In the genomic region with DNA sequence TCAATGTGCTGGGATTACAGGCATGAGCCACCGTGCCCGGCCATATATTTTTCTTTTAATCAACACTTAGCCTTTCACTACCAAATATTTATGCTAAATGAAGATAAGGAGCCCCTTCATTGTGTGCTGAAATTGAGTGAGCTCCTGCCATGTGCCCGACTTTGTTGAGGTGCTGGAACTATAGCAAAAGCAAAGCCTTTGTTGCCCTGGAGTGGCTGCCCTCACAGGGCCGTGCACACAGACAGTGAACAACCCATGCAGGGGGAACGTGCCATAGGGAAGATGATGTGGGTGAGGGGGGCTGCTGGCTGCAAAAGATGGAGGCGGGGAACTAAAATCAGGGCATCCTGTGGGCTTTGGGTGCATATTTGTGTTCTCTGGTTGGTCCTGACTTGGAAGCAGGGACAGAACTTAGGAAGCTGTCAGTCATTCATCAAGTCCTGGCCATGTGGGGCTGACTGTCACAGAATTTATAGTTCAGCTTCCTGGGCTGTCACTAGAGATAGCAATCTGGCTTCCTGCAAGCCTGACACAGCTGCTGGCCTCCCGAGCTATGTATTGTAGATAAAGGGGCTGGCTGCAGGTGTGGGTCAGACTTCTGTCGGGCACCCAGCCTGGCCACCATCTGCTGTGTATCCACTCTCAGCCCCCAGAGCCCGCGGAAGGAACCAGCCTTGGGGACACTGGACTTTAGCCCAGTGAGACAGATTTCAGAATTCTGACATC, we compare ENCODE assay signal across 18 cellular contexts. TPM values are rescaled to one million over a fixed set of nuclear protein-coding genes. Genes with fewer than 3 reads are reported as not detected.
DNase-seq lines count a peak whose midpoint lies in the region; ATAC-seq and TF ChIP-seq lines count a peak whose summit lies in the region.
"Had no signal": no experiment of that assay in that cellular context is flagged by ENCODE, and none has a peak within 500 bp of the region (broad histone marks: within the 10 kb centered on the region; RNA-seq: fewer than 3 reads in every experiment).

No MANE protein-coding gene starts in this region.

- intact Hi-C loops in CD8-positive, alpha-beta T cell (cut with DNase I, micrococcal nuclease) = loop anchor here (10.0 kb wide), 1 partner anchor 335 kb away; no protein-coding TSS in a partner anchor
- intact Hi-C loops in transverse colon (cut with DNase I; ENCODE audit: low total_unique reads) = no loop called here

- no peak for TF ChIP-seq POLR2A in transverse colon (IDR thresholded peaks at IDR 0.05)

- POLR2A ChIA-PET in CD8-positive, alpha-beta T cell (lab: Charles Lee) = interaction anchor here (0.6 kb wide), 1 partner anchor 117 kb away, joined by 3 read pairs; no protein-coding TSS in a partner anchor

- peaks cover 29% of the 10 kb centered on the region for H3K4me1 Mint-ChIP-seq in CD8-positive, alpha-beta T cell (ENCODE audit: low read depth)
- peaks cover 16% of the 10 kb centered on the region for H3K4me1 Mint-ChIP-seq in T-helper 17 cell

- in situ Hi-C loops in transverse colon (cut with MboI; ENCODE audit: low pct_ligation_motif_present in 1 of 4, low pct_unique_long_range_greater_than_20kb in 1 of 4, low sequenced_read_pairs in 3 of 4) = no loop called here

- no peak overlapping the region for H3K4me3 ChIP-seq in CD8-positive, alpha-beta T cell (ENCODE audit: low read depth, low read length)
- H3K4me3 ChIP-seq in transverse colon = no peak overlapping the region
- H3K4me3 ChIP-seq in SJCRH30 = no peak overlapping the region
- H3K4me3 ChIP-seq: MG63 had no signal

- H3K9me3 ChIP-seq in CD8-positive, alpha-beta T cell (ENCODE audit: low read length) = no peaks in the 10 kb centered on the region
- H3K9me3 ChIP-seq in T-helper 17 cell (ENCODE audit: control insufficient read depth, low read length, poor library complexity, severe bottlenecking) (no peaks in the 10 kb centered on the region), transverse colon (no peaks in the 10 kb centered on the region), SJCRH30 (replicated peaks) (no peaks in the 10 kb centered on the region)
- H3K9me3 ChIP-seq: MG63 had no signal

- peaks cover 4% of the 10 kb centered on the region for H3K27me3 Mint-ChIP-seq in CD8-positive, alpha-beta T cell (ENCODE audit: low read depth)
- peaks cover 13% of the 10 kb centered on the region for H3K27me3 Mint-ChIP-seq in T-helper 17 cell

- no peak for ATAC-seq in CD8-positive, alpha-beta T cell
- no peak for ATAC-seq in T-helper 17 cell

- CTCF ChIA-PET in CD8-positive, alpha-beta T cell (lab: Charles Lee) = interaction anchor here (0.8 to 4.6 kb wide), 6 partner anchors 15 to 335 kb away, joined by 3 to 18 read pairs (median 4); no protein-coding TSS in a partner anchor

- TF ChIP-seq CTCF in CD8-positive, alpha-beta T cell (IDR thresholded peaks at IDR 0.05) = no peak
- no peak for TF ChIP-seq CTCF in transverse colon (IDR thresholded peaks at IDR 0.05)

- no peak overlapping the region for H3K27ac Mint-ChIP-seq in CD8-positive, alpha-beta T cell
- H3K27ac Mint-ChIP-seq in T-helper 17 cell = no peak overlapping the region
- H3K27ac Mint-ChIP-seq: B cell had no signal

- H3K36me3 ChIP-seq in CD8-positive, alpha-beta T cell (ENCODE audit: insufficient read depth, low read length) = no peaks in the 10 kb centered on the region
- H3K36me3 ChIP-seq in transverse colon = no peaks in the 10 kb centered on the region
- H3K36me3 ChIP-seq in SJCRH30 = no peaks in the 10 kb centered on the region
- H3K36me3 ChIP-seq: MG63 had no signal

- TF ChIP-seq EP300 in transverse colon (IDR thresholded peaks at IDR 0.05; ENCODE audit: low read depth) = no peak

- H3K36me3 Mint-ChIP-seq in CD8-positive, alpha-beta T cell = no peaks in the 10 kb centered on the region
- H3K36me3 Mint-ChIP-seq in T-helper 17 cell (ENCODE audit: low read depth) = peaks cover 2% of the 10 kb centered on the region

- peak overlapping the region; percentile 40 for H3K4me3 Mint-ChIP-seq in CD8-positive, alpha-beta T cell
- peak overlapping the region; percentile 55 for H3K4me3 Mint-ChIP-seq in T-helper 17 cell
- H3K4me3 Mint-ChIP-seq: B cell had no signal

- H3K27ac ChIP-seq in CD8-positive, alpha-beta T cell (ENCODE audit: low read depth, low read length) = no peak overlapping the region
- no peak overlapping the region for H3K27ac ChIP-seq in transverse colon
- no peak overlapping the region for H3K27ac ChIP-seq in SJCRH30

- 61 to 87% methylated on average over 5 to 10 of the region's 10 CpGs for WGBS in transverse colon (ENCODE audit: low coverage in 1 of 2), 2 donors

- no peaks in the 10 kb centered on the region for H3K9me3 Mint-ChIP-seq in CD8-positive, alpha-beta T cell

- no peak for DNase-seq in CD8-positive, alpha-beta T cell
- peak; percentile 74 for DNase-seq in GF-D8 (lab: John Stamatoyannopoulos, UW)
- no peak for DNase-seq in T-helper 17 cell
- peak; percentile 81 to 82 for DNase-seq in lung microvascular endothelial cell (ENCODE audit: low read depth in 2 of 2)
- DNase-seq in H4 (ENCODE audit: low spot score) = no peak
- DNase-seq in transverse colon = no peak
- DNase-seq in Ammon's horn (ENCODE audit: low spot score) = no peak
- DNase-seq in SJCRH30 = no peak
- DNase-seq: activated CD4-positive, CD25-positive, alpha-beta regulatory T cell treated with anti-CD3 and anti-CD28 coated beads, Interleukin-2, amount 50 U/mL, for 72 hours; amygdala; MG63; midbrain; NCI-H1930; NCI-H510A; SIG-M5; stimulated activated CD4-positive, alpha-beta T cell treated with anti-CD3 and anti-CD28 coated beads, Interleukin-4, amount 100 ng/mL, for 4 hours; T-helper 9 cell had no signal

- H3K4me1 ChIP-seq in CD8-positive, alpha-beta T cell (ENCODE audit: insufficient read depth, low read length) = peaks cover 22% of the 10 kb centered on the region
- H3K4me1 ChIP-seq in transverse colon (no peaks in the 10 kb centered on the region), SJCRH30 (peaks cover 11% of the 10 kb centered on the region)

- no peaks in the 10 kb centered on the region for H3K27me3 ChIP-seq in CD8-positive, alpha-beta T cell (ENCODE audit: insufficient read depth, low read length)
- H3K27me3 ChIP-seq in transverse colon = no peaks in the 10 kb centered on the region
- 0 out of 2 replicates have a peak, but pooled peaks cover 3% of the 10 kb centered on the region for H3K27me3 ChIP-seq in SJCRH30
- H3K27me3 ChIP-seq: MG63 had no signal

RNA-seq across cellular contexts. Expression of a gene that starts 56.8 kb away (rescaled TPM):
- total RNA-seq in CD8-positive, alpha-beta T cell = 10 to 100 TPM; 18.4 to 22.2 TPM
- total RNA-seq in T-helper 17 cell = 10 to 100 TPM; 21.6 to 22.1 TPM
- total RNA-seq in lung microvascular endothelial cell = 15.3 and 18.1 TPM in 2 replicates
- 46.1 and 64.0 TPM in 2 replicates for total RNA-seq in H4 (2014; rRNA removed; shearing (Covaris generic))
- 100 to 1,000 TPM in 3 of 4 donors, 10 to 100 TPM in 1; 90.8 to 131 (median 129) TPM for total RNA-seq in transverse colon
- total RNA-seq in SJCRH30 (2014; rRNA removed; shearing (Covaris generic)) = 76.0 and 89.2 TPM in 2 replicates

Comparison
In these comparisons a context has a peak if more than half of its experiments do, and no peak if none do; other contexts are left out.
1. DNase-seq: peak in GF-D8 (single experiment) and lung microvascular endothelial cell (2 of 2); none in CD8-positive, alpha-beta T cell (0 of 7), T-helper 17 cell (0 of 3), H4 (single experiment), transverse colon (single experiment), Ammon's horn (single experiment) and SJCRH30 (0 of 2).